19 cellular contexts compared by ENCODE assay signal in genomic region chr9:23665051-23665450, GRCh38.
A peak's percentile ranks its signal among the peaks of the same experiment; 100 is the strongest.
DNase-seq lines count a peak whose midpoint lies in the region; ATAC-seq, FAIRE-seq and TF ChIP-seq lines count a peak whose summit lies in the region.
"Had no signal": no experiment of that assay in that cellular context is flagged by ENCODE, and none has a peak within 500 bp of the region (broad histone marks: within the 10 kb centered on the region; RNA-seq: fewer than 3 reads in every experiment).

No MANE protein-coding gene starts in this region.

- no peak for FAIRE-seq in GM12878 (lab: Jason Lieb, UNC)
- FAIRE-seq in pancreas (lab: Jason Lieb, UNC): no peak
- FAIRE-seq: A549, D721Med, H54, HepG2 had no signal

- TF ChIP-seq RAD21 in GM12878 (IDR thresholded peaks at IDR 0.05; ENCODE audit: insufficient read depth, low read depth, low read length): no peak

- no peak overlapping the region for H3K18ac ChIP-seq in mesendoderm (ENCODE audit: low read length)

- BruUV-seq in PC-3 (replicated peaks; lab: Mats Ljungman, UMichigan) (no TSS peak), GM12878 (replicated peaks; lab: Mats Ljungman, UMichigan) (no TSS peak)

- no peaks in the 10 kb centered on the region for H3K79me1 ChIP-seq in mesendoderm (ENCODE audit: low read length)

- CTCF ChIA-PET in PC-3 (lab: Charles Lee): no interaction called here
- CTCF ChIA-PET in GM12878 (lab: Yijun Ruan, JAX): interaction anchor here (0.7 to 2.7 kb wide), 7 partner anchors 8 to 174 kb away, joined by 3 to 7 read pairs (median 3); no protein-coding TSS in a partner anchor

- H3K27me3 ChIP-seq in PC-3 (ENCODE audit: low read length) (no peaks in the 10 kb centered on the region), GM12878 (replicated peaks in 1 of 2; ENCODE audit: control insufficient read depth in 2 of 2, insufficient read depth in 2 of 2, low read length in 1 of 2) (no peaks in the 10 kb centered on the region), mesendoderm (ENCODE audit: insufficient read depth, low read length, poor library complexity) (no peaks in the 10 kb centered on the region), pancreas (no peaks in the 10 kb centered on the region)

- H2BK5ac ChIP-seq in mesendoderm (ENCODE audit: low read length): no peak overlapping the region

- no peaks in the 10 kb centered on the region for H3F3A ChIP-seq in PC-3 (ENCODE audit: low read length, unreplicated experiment)

- in situ Hi-C loops in GM12878 (cut with MboI): no loop called here

- DNase-seq in PC-3: no peak
- DNase-seq in GM12878 (ENCODE audit: low read depth, low spot score): no peak
- DNase-seq in mesendoderm: peak; percentile 72
- no peak for DNase-seq in pancreas
- DNase-seq: AML-193; Caco-2; CD4-positive, alpha-beta T cell; DMS79; GDM1; HCEC 1CT; KBM-7 had no signal

- H2AK5ac ChIP-seq in mesendoderm (ENCODE audit: low read length): no peak overlapping the region

- H3K9me3 ChIP-seq in PC-3 (ENCODE audit: low read length) (no peaks in the 10 kb centered on the region), GM12878 (replicated peaks; ENCODE audit: control insufficient read depth, insufficient read depth, low read length) (no peaks in the 10 kb centered on the region; the same call in 2 of the 3 replicates), pancreas (no peaks in the 10 kb centered on the region)
- H3K9me3 ChIP-seq: A549, Caco-2 had no signal

- H2BK120ac ChIP-seq in mesendoderm (ENCODE audit: low read depth, low read length): no peak overlapping the region

- no peak overlapping the region for H2BK15ac ChIP-seq in mesendoderm (replicated peaks; ENCODE audit: low read depth)

- no peak for ATAC-seq in PC-3
- peak; percentile 61 for ATAC-seq in GM12878
- ATAC-seq in activated CD4-positive, CD25-positive, alpha-beta regulatory T cell treated with anti-CD3 and anti-CD28 coated beads, Interleukin-2, amount 50 U/mL, for 24 hours: no peak
- ATAC-seq in GM19397 (IDR thresholded peaks at IDR 0.05; ENCODE audit: unreplicated experiment): no peak
- no peak for ATAC-seq in GM21390 (IDR thresholded peaks at IDR 0.05; ENCODE audit: unreplicated experiment)
- no peak for ATAC-seq in pancreas
- ATAC-seq: A549, HepG2 had no signal

- POLR2A ChIA-PET in PC-3 (lab: Charles Lee; ENCODE audit: unreplicated experiment) (no interaction called here), GM12878 (lab: Charles Lee) (no interaction called here)

- no peak overlapping the region for H4K8ac ChIP-seq in mesendoderm (ENCODE audit: low read depth, low read length)

- H3K56ac ChIP-seq in mesendoderm (ENCODE audit: low read length): no peak overlapping the region

- intact Hi-C loops in PC-3 (cut with micrococcal nuclease) (no loop called here), GM12878 (cut with micrococcal nuclease; ENCODE audit: unreplicated experiment) (no loop called here), pancreas (cut with DNase I) (no loop called here)

- H2AFZ ChIP-seq in PC-3 (ENCODE audit: low read length) (no peak overlapping the region), GM12878 (ENCODE audit: control insufficient read depth, low read depth, low read length) (no peak overlapping the region)

- peak overlapping the region; percentile 93; the same call in 1 of the 2 replicates for H3K27ac ChIP-seq in PC-3 (ENCODE audit: low read length)
- no peak overlapping the region for H3K27ac ChIP-seq in GM12878 (ENCODE audit: control insufficient read depth, insufficient read depth)
- no peak overlapping the region for H3K27ac ChIP-seq in mesendoderm (ENCODE audit: low read depth, low read length)
- H3K27ac ChIP-seq in pancreas: no peak overlapping the region
- H3K27ac ChIP-seq: A549, C4-2B had no signal

- H3K9ac ChIP-seq in PC-3 (ENCODE audit: low read length): no peak overlapping the region
- H3K9ac ChIP-seq in GM12878 (ENCODE audit: control insufficient read depth, insufficient read depth, low read length): no peak overlapping the region
- H3K9ac ChIP-seq in mesendoderm (ENCODE audit: low read length): no peak overlapping the region

- no peaks in the 10 kb centered on the region for H3K9me2 ChIP-seq in PC-3 (replicated peaks; ENCODE audit: low read length)

- 41% methylated on average over 3 of the region's 3 CpGs for WGBS in GM12878 (ENCODE audit: insufficient coverage, insufficient replicate concordance, low lambda C conversion rate, missing lambda C conversion rate)
- WGBS in mesendoderm (ENCODE audit: extremely low coverage, insufficient coverage, low lambda C conversion rate): no CpG with 5 or more reads among the region's 3 CpGs
- WGBS in pancreas, 2 donors: 59 to 63% methylated on average over 3 of the region's 3 CpGs

- RAD21 ChIA-PET in GM12878 (lab: Charles Lee; ENCODE audit: unreplicated experiment): interaction anchor here (0.9 kb wide), 1 partner anchor 185 kb away, joined by 3 read pairs; no protein-coding TSS in a partner anchor

- H3K4me2 ChIP-seq in PC-3 (ENCODE audit: low read length) (no peak overlapping the region), GM12878 (ENCODE audit: control insufficient read depth, insufficient read depth) (no peak overlapping the region), mesendoderm (ENCODE audit: low read length) (no peak overlapping the region)
- H3K4me2 ChIP-seq: A549 had no signal

- H3K79me2 ChIP-seq in PC-3 (ENCODE audit: low read length) (no peaks in the 10 kb centered on the region), GM12878 (ENCODE audit: control insufficient read depth, insufficient read depth, low read length) (no peaks in the 10 kb centered on the region), mesendoderm (ENCODE audit: control insufficient read depth, insufficient read depth, low read length) (no peaks in the 10 kb centered on the region)

- TF ChIP-seq EP300 in GM12878 (IDR thresholded peaks at IDR 0.05; ENCODE audit: borderline replicate concordance in 1 of 2, control insufficient read depth in 1 of 2, low read depth in 2 of 2, low read length in 2 of 2): no peak

- TF ChIP-seq CTCF in PC-3 (conservative IDR thresholded peaks at IDR 0.05; ENCODE audit: low read depth, low read length) (no peak), GM12878 (IDR thresholded peaks at IDR 0.05 in 2 of 3, conservative IDR thresholded peaks at IDR 0.05 in 1 of 3; ENCODE audit: control insufficient read depth in 2 of 3, extremely low read depth in 1 of 3, insufficient read depth in 1 of 3, low read depth in 3 of 3, low read length in 3 of 3) (no peak), pancreas (IDR thresholded peaks at IDR 0.05) (no peak)

- H3K23ac ChIP-seq in mesendoderm (ENCODE audit: low read length): no peak overlapping the region

- no peak overlapping the region for H3K4me3 ChIP-seq in PC-3 (ENCODE audit: low read length)
- H3K4me3 ChIP-seq in GM12878: no peak overlapping the region
- no peak overlapping the region for H3K4me3 ChIP-seq in mesendoderm (ENCODE audit: low read length)
- H3K4me3 ChIP-seq in pancreas: no peak overlapping the region
- H3K4me3 ChIP-seq: A549 had no signal

- H3K4ac ChIP-seq in mesendoderm (ENCODE audit: low read depth, low read length): no peak overlapping the region

- H4K20me1 ChIP-seq in PC-3 (ENCODE audit: low read length): no peaks in the 10 kb centered on the region
- no peaks in the 10 kb centered on the region for H4K20me1 ChIP-seq in GM12878 (ENCODE audit: control insufficient read depth, insufficient read depth)

- SMC1A ChIA-PET in GM12878 (lab: Charles Lee; ENCODE audit: uncharacterized antibody, unreplicated experiment): interaction anchor here (0.9 to 2.1 kb wide), 11 partner anchors 9 to 235 kb away, joined by 3 to 5 read pairs (median 4); no protein-coding TSS in a partner anchor

- H3K36me3 ChIP-seq in PC-3 (ENCODE audit: low read depth, low read length): peaks cover 32% of the 10 kb centered on the region
- no peaks in the 10 kb centered on the region for H3K36me3 ChIP-seq in GM12878 (ENCODE audit: control insufficient read depth in 2 of 2, insufficient read depth in 2 of 2, low read length in 1 of 2)
- H3K36me3 ChIP-seq in mesendoderm (ENCODE audit: control insufficient read depth, insufficient read depth, low read length): no peaks in the 10 kb centered on the region
- H3K36me3 ChIP-seq in pancreas: no peaks in the 10 kb centered on the region

- no peak for TF ChIP-seq POLR2A in GM12878 (IDR thresholded peaks at IDR 0.05; ENCODE audit: low read depth, low read length)

- peaks cover 22% of the 10 kb centered on the region for H3K4me1 ChIP-seq in PC-3 (ENCODE audit: insufficient read depth, low read length)
- H3K4me1 ChIP-seq in GM12878 (ENCODE audit: control insufficient read depth, insufficient read depth, low read length): no peaks in the 10 kb centered on the region
- H3K4me1 ChIP-seq in mesendoderm (ENCODE audit: control insufficient read depth, low read depth, low read length): no peaks in the 10 kb centered on the region
- peaks cover 0 to 4% (median 0%) of the 10 kb centered on the region in 3 donors for H3K4me1 ChIP-seq in pancreas
- H3K4me1 ChIP-seq: A549, Caco-2 had no signal

- H4K5ac ChIP-seq in mesendoderm (ENCODE audit: low read length): no peak overlapping the region

TF ChIP-seq in GM12878, 131 proteins besides CTCF, POLR2A, EP300 and RAD21 (continues in another document):
- TF ChIP-seq, protein P1, sequence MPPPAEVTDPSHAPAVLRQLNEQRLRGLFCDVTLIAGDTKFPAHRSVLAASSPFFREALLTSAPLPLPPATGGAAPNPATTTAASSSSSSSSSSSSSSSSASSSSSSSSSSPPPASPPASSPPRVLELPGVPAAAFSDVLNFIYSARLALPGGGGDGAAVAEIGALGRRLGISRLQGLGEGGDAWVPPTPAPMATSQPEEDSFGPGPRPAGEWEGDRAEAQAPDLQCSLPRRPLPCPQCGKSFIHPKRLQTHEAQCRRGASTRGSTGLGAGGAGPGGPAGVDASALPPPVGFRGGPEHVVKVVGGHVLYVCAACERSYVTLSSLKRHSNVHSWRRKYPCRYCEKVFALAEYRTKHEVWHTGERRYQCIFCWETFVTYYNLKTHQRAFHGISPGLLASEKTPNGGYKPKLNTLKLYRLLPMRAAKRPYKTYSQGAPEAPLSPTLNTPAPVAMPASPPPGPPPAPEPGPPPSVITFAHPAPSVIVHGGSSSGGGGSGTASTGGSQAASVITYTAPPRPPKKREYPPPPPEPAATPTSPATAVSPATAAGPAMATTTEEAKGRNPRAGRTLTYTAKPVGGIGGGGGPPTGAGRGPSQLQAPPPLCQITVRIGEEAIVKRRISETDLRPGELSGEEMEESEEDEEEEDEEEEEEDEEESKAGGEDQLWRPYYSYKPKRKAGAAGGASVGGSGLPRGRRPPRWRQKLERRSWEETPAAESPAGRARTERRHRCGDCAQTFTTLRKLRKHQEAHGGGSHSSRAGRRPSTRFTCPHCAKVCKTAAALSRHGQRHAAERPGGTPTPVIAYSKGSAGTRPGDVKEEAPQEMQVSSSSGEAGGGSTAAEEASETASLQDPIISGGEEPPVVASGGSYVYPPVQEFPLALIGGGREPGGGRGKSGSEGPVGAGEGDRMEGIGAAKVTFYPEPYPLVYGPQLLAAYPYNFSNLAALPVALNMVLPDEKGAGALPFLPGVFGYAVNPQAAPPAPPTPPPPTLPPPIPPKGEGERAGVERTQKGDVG (CRISPR knock-in tag; IDR thresholded peaks at IDR 0.05): no peak
- TF ChIP-seq NR2F1 (conservative IDR thresholded peaks at IDR 0.05) (no peak), ZNF24 (IDR thresholded peaks at IDR 0.05) (0 out of 2 replicates have a peak, but pooled peaks have one; percentile 29), RELA (IDR thresholded peaks at IDR 0.05; ENCODE audit: borderline replicate concordance, partially characterized antibody) (no peak), HCFC1 (IDR thresholded peaks at IDR 0.05; ENCODE audit: low read length) (no peak), JUNB (IDR thresholded peaks at IDR 0.05) (no peak)
